ENCODE assay signal across 19 cellular contexts in the genomic region with DNA sequence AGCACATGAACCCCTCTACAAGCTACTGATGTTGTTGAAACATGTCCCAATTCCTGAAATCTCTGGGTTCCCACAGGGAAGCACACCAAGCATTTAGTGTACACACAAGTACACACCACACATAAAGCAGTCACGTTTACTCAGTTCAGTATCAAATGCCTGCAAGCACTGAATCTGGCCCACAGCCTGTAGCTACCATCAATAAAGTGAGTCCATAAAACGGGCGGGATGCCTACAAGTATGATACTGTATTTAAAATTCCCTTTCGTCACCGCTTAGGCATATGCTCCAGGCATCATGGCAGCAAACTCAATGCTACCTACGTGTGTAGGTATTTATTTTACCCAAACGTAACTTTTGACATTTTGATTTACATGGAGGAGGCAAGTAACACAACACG. TPM values are rescaled to one million over a fixed set of nuclear protein-coding genes. Genes with fewer than 3 reads are reported as not detected.
DNase-seq lines count a peak whose midpoint lies in the region; ATAC-seq, FAIRE-seq and TF ChIP-seq lines count a peak whose summit lies in the region.
"Had no signal": no experiment of that assay in that cellular context is flagged by ENCODE, and none has a peak within 500 bp of the region (broad histone marks: within the 10 kb centered on the region; RNA-seq: fewer than 3 reads in every experiment).

No MANE protein-coding gene starts in this region.

- H3K27me3 Mint-ChIP-seq in MCF 10A (ENCODE audit: insufficient read depth, unreplicated experiment) (no peaks in the 10 kb centered on the region), endothelial cell (ENCODE audit: unreplicated experiment) (peaks cover 5% of the 10 kb centered on the region), type B pancreatic cell (no peaks in the 10 kb centered on the region)
- H3K27me3 Mint-ChIP-seq: dendritic cell treated with granulocyte-macrophage colony-stimulating factor and Interleukin-4, amounts not matched to agents 40 ng/mL and 50 ng/mL, for 4 days had no signal

- H3K27me3 ChIP-seq in mammary epithelial cell (ENCODE audit: insufficient read depth, low read length) = no peaks in the 10 kb centered on the region
- no peaks in the 10 kb centered on the region for H3K27me3 ChIP-seq in OCI-LY1 (ENCODE audit: insufficient read depth, low read length)
- H3K27me3 ChIP-seq: vagina had no signal

- H4K20me1 ChIP-seq in mammary epithelial cell (ENCODE audit: insufficient read depth, low read length) (no peaks in the 10 kb centered on the region), OCI-LY1 (ENCODE audit: insufficient read depth, low read length) (no peaks in the 10 kb centered on the region)

- no peak overlapping the region for H3K27ac Mint-ChIP-seq in MCF 10A (ENCODE audit: low read depth, unreplicated experiment)
- no peak overlapping the region for H3K27ac Mint-ChIP-seq in endothelial cell (ENCODE audit: unreplicated experiment)
- H3K27ac Mint-ChIP-seq in type B pancreatic cell = peak overlapping the region; percentile 3
- H3K27ac Mint-ChIP-seq: dendritic cell treated with granulocyte-macrophage colony-stimulating factor and Interleukin-4, amounts not matched to agents 40 ng/mL and 50 ng/mL, for 4 days had no signal

- H3F3A ChIP-seq in OCI-LY1 (ENCODE audit: insufficient read depth, low read length) = no peaks in the 10 kb centered on the region

- no peaks in the 10 kb centered on the region for H3K9me3 Mint-ChIP-seq in MCF 10A (ENCODE audit: unreplicated experiment)
- H3K9me3 Mint-ChIP-seq in endothelial cell (ENCODE audit: unreplicated experiment) = no peaks in the 10 kb centered on the region
- no peaks in the 10 kb centered on the region for H3K9me3 Mint-ChIP-seq in type B pancreatic cell
- H3K9me3 Mint-ChIP-seq: dendritic cell treated with granulocyte-macrophage colony-stimulating factor and Interleukin-4, amounts not matched to agents 40 ng/mL and 50 ng/mL, for 4 days had no signal

- H3K36me3 ChIP-seq in mammary epithelial cell (ENCODE audit: insufficient read depth, low read length) (peaks cover under 1% of the 10 kb centered on the region), OCI-LY1 (ENCODE audit: insufficient read depth, low read length) (peaks cover 34% of the 10 kb centered on the region)

- 82% methylated on average over 8 of the region's 8 CpGs for WGBS in mammary epithelial cell (ENCODE audit: low coverage, missing lambda C conversion rate)

- in situ Hi-C loops in mammary epithelial cell (cut with MboI; ENCODE audit: low sequenced_read_pairs in 2 of 2) = loop anchor here in 1 of 2 donors (10.0 kb wide), 1 partner anchor 135 kb away; no protein-coding TSS in a partner anchor

- H3K79me2 ChIP-seq in mammary epithelial cell (ENCODE audit: insufficient read depth, low read length) = peaks cover 67% of the 10 kb centered on the region
- H3K79me2 ChIP-seq in OCI-LY1 (ENCODE audit: insufficient read depth, low read length) = peaks cover 23% of the 10 kb centered on the region; the same call in 1 of the 2 replicates

- H3K9me2 ChIP-seq in OCI-LY1 (ENCODE audit: low read depth, low read length) = no peaks in the 10 kb centered on the region

- H3K9me3 ChIP-seq in mammary epithelial cell (replicated peaks; ENCODE audit: insufficient read depth, low read length) = no peaks in the 10 kb centered on the region
- H3K9me3 ChIP-seq in OCI-LY1 (ENCODE audit: low read length) = no peaks in the 10 kb centered on the region
- H3K9me3 ChIP-seq: vagina had no signal

- no peak for DNase-seq in mammary epithelial cell
- DNase-seq in MCF 10A (ENCODE audit: unreplicated experiment) = no peak
- DNase-seq in endothelial cell (ENCODE audit: low spot score) = no peak
- no peak for DNase-seq in type B pancreatic cell (ENCODE audit: extremely low spot score, unreplicated experiment)
- no peak for DNase-seq in T-helper 1 cell
- no peak for DNase-seq in RCC 7860 (ENCODE audit: low spot score)
- DNase-seq: activated CD4-positive, alpha-beta T cell treated with anti-CD3 and anti-CD28 coated beads for 4 hours; activated effector memory CD4-positive, alpha-beta T cell treated with Interleukin-2 at 50 U/mL for 16 hours; head of caudate nucleus; islet precursor cell; midbrain; NCI-H1417 treated with DMSO at 0.1 percent for 48 hours; SHP77 treated with DMSO at 0.1 percent for 48 hours; stimulated activated naive CD4-positive, alpha-beta T cell had no signal

- ATAC-seq in GM19455 (IDR thresholded peaks at IDR 0.05; ENCODE audit: unreplicated experiment) = no peak

- TF ChIP-seq CTCF in mammary epithelial cell (conservative IDR thresholded peaks at IDR 0.05 in 1 of 2, IDR thresholded peaks at IDR 0.05 in 1 of 2; ENCODE audit: extremely low read depth in 1 of 2, insufficient read depth in 1 of 2, low read depth in 1 of 2, low read length in 2 of 2) (no peak), MCF 10A (IDR thresholded peaks at IDR 0.05; ENCODE audit: unreplicated experiment) (no peak), OCI-LY1 (IDR thresholded peaks at IDR 0.05; ENCODE audit: low read length) (no peak), endothelial cell (IDR thresholded peaks at IDR 0.05; ENCODE audit: unreplicated experiment) (no peak), type B pancreatic cell (conservative IDR thresholded peaks at IDR 0.05) (no peak)

- BruUV-seq in mammary epithelial cell (replicated peaks; lab: Mats Ljungman, UMichigan) (TSS peak; percentile 23), MCF 10A (replicated peaks; lab: Mats Ljungman, UMichigan) (no TSS peak)

- dilution Hi-C loops in mammary epithelial cell (cut with HindIII; ENCODE audit: low sequenced_read_pairs) = no loop called here

- H3K4me3 ChIP-seq in mammary epithelial cell (replicated peaks in 1 of 3; ENCODE audit: insufficient read depth in 1 of 3, low read depth in 2 of 3, low read length in 3 of 3) = no peak overlapping the region
- H3K4me3 ChIP-seq in OCI-LY1 (ENCODE audit: low read depth, low read length, poor library complexity, severe bottlenecking) = no peak overlapping the region
- H3K4me3 ChIP-seq: smooth muscle cell, vagina had no signal

- no peak overlapping the region for H3K9ac ChIP-seq in mammary epithelial cell (ENCODE audit: insufficient read depth, low read length)
- peak overlapping the region; percentile 5; the same call in 1 of the 2 replicates for H3K9ac ChIP-seq in OCI-LY1 (ENCODE audit: low read length)

- peaks cover 33% of the 10 kb centered on the region for H3K4me1 ChIP-seq in mammary epithelial cell (ENCODE audit: insufficient read depth, low read length)
- peaks cover 32% of the 10 kb centered on the region for H3K4me1 ChIP-seq in OCI-LY1 (ENCODE audit: insufficient read depth, low read length, severe bottlenecking)

- H3K4me3 Mint-ChIP-seq in MCF 10A (ENCODE audit: unreplicated experiment) = no peak overlapping the region
- peak overlapping the region; percentile 69 for H3K4me3 Mint-ChIP-seq in endothelial cell (ENCODE audit: unreplicated experiment)
- H3K4me3 Mint-ChIP-seq in type B pancreatic cell = peak overlapping the region; percentile 92

- H3K4me1 Mint-ChIP-seq in MCF 10A (ENCODE audit: insufficient read depth, unreplicated experiment) (peaks cover 21% of the 10 kb centered on the region), endothelial cell (ENCODE audit: unreplicated experiment) (peaks cover 4% of the 10 kb centered on the region), type B pancreatic cell (ENCODE audit: unreplicated experiment) (peaks cover 9% of the 10 kb centered on the region)

- H3K36me3 Mint-ChIP-seq in MCF 10A (ENCODE audit: insufficient read depth, unreplicated experiment) (peaks cover 26% of the 10 kb centered on the region), endothelial cell (ENCODE audit: low read depth, unreplicated experiment) (peaks cover 18% of the 10 kb centered on the region), type B pancreatic cell (peaks cover 20% of the 10 kb centered on the region)

- H3K4me2 ChIP-seq in mammary epithelial cell (ENCODE audit: insufficient read depth, low read depth, low read length) (no peak overlapping the region), OCI-LY1 (ENCODE audit: low read length) (peak overlapping the region; percentile 49; the same call in 1 of the 2 replicates)
- H3K4me2 ChIP-seq: smooth muscle cell had no signal

- H3K27ac ChIP-seq in mammary epithelial cell (ENCODE audit: insufficient read depth, low read depth, low read length) (no peak overlapping the region), OCI-LY1 (ENCODE audit: low read depth, low read length, poor library complexity, severe bottlenecking) (peak overlapping the region; percentile 49)
- H3K27ac ChIP-seq: vagina had no signal

- POLR2A ChIA-PET in MCF 10A (lab: Yijun Ruan, JAX) = interaction anchor here (3.2 to 3.5 kb wide), 2 partner anchors 21 to 115 kb away, joined by 13 to 20 read pairs; a partner anchor contains a TSS

- H2AFZ ChIP-seq in mammary epithelial cell (ENCODE audit: low read depth, low read length) (no peak overlapping the region), OCI-LY1 (ENCODE audit: low read length) (no peak overlapping the region)

- CTCF ChIA-PET in mammary epithelial cell (lab: Charles Lee; ENCODE audit: low non-redundant PET) = no interaction called here
- CTCF ChIA-PET in MCF 10A (lab: Yijun Ruan, JAX) = interaction anchor here (0.6 to 1.8 kb wide), 4 partner anchors 12 to 147 kb away, joined by 3 to 10 read pairs (median 4); no protein-coding TSS in a partner anchor

- no peak for FAIRE-seq in RCC 7860 (lab: Jason Lieb, UNC)

- intact Hi-C loops in mammary epithelial cell (cut with micrococcal nuclease) = no loop called here
- intact Hi-C loops in MCF 10A (cut with micrococcal nuclease) = no loop called here

RNA-seq across cellular contexts. Expression of a gene that starts 2.3 kb away (rescaled TPM):
- total RNA-seq in mammary epithelial cell (10 to 100 TPM; 21.7 to 31.2 TPM), MCF 10A (2022) (37.0 and 43.7 TPM in 2 replicates), endothelial cell (ENCODE audit: unreplicated experiment) (17.5 TPM), type B pancreatic cell (ENCODE audit: low replicate concordance) (30.6 and 31.8 TPM in 2 replicates)
- polyA plus RNA-seq in mammary epithelial cell = 13.0 TPM
- polyA minus RNA-seq in mammary epithelial cell = 10.6 TPM

RNA-seq across cellular contexts. Expression of a gene that starts 20.1 kb away (rescaled TPM):
- total RNA-seq in mammary epithelial cell (10 to 100 TPM; 49.8 to 83.9 TPM), MCF 10A (2022) (105 and 121 TPM in 2 replicates), endothelial cell (ENCODE audit: unreplicated experiment) (70.8 TPM), type B pancreatic cell (ENCODE audit: low replicate concordance) (69.6 and 75.3 TPM in 2 replicates)
- 155 TPM for polyA plus RNA-seq in mammary epithelial cell
- 129 TPM for polyA minus RNA-seq in mammary epithelial cell

RNA-seq across cellular contexts. Expression of a gene that starts 31.6 kb away (rescaled TPM):
- total RNA-seq in mammary epithelial cell (10 to 100 TPM; 31.3 to 44.5 TPM), MCF 10A (2022) (18.3 and 23.9 TPM in 2 replicates), endothelial cell (ENCODE audit: unreplicated experiment) (133 TPM), type B pancreatic cell (ENCODE audit: low replicate concordance) (56.0 and 71.1 TPM in 2 replicates)
- polyA plus RNA-seq in mammary epithelial cell = 73.2 TPM
- polyA minus RNA-seq in mammary epithelial cell = 77.1 TPM

RNA-seq across cellular contexts. Expression of a gene that starts 46.8 kb away (rescaled TPM):
- total RNA-seq in mammary epithelial cell = 10 to 100 TPM; 64.7 to 74.4 TPM
- polyA plus RNA-seq in mammary epithelial cell = 88.6 TPM
- 35.0 TPM for polyA minus RNA-seq in mammary epithelial cell
- total RNA-seq in MCF 10A (2022) = 71.9 and 76.8 TPM in 2 replicates
- total RNA-seq in endothelial cell (ENCODE audit: unreplicated experiment) = 139 TPM
- 72.8 and 166 TPM in 2 replicates for total RNA-seq in type B pancreatic cell (ENCODE audit: low replicate concordance)

RNA-seq across cellular contexts. Expression of a gene that starts 51.5 kb away (rescaled TPM):
- total RNA-seq in mammary epithelial cell = 10 to 100 TPM; 19.2 to 26.6 TPM
- 14.5 TPM for polyA plus RNA-seq in mammary epithelial cell
- 10.2 TPM for polyA minus RNA-seq in mammary epithelial cell
- 29.0 and 37.2 TPM in 2 replicates for total RNA-seq in MCF 10A (2022)
- total RNA-seq in endothelial cell (ENCODE audit: unreplicated experiment) = 14.6 TPM
- total RNA-seq in type B pancreatic cell (ENCODE audit: low replicate concordance) = 21.5 and 22.1 TPM in 2 replicates
